Comparison of ENCODE assay signal across 8 cellular contexts in the genomic region with DNA sequence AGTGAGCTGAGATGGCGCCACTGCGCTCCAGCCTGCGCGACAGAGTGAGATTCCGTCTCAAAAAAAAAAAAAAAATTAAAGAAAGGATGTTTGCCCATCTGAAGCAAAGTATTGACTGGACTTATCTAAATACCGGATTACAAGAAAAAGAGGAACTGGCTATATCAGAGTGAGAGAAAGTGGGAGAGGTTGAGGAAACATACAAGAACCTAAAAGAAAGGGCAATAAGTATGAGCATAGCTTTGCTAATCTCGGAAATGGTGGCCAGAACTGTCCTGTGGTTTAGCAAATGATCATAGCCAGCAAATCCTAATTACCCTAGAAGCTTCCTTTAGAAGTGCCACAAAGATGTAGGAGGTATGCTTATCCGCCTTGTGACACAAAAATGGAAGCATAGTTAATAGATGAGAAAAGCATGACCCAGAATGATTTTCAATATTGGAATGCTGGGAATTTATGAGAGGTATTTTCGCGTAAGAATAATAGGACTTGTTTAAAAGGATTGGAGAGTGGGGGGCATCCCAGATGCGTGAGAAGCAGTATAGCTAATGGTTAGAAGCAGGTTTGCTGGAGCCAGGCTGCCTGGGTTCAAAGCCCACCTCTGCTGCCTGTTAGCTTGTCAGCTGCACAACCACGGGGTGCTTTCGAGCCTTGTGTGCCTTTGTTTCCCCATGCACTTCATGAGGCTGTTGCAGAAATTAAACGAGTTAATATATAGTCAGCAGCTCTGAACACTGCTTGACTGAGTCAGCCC. TPM values are rescaled to one million over a fixed set of nuclear protein-coding genes. Genes with fewer than 3 reads are reported as not detected.
DNase-seq lines count a peak whose midpoint lies in the region; ATAC-seq and TF ChIP-seq lines count a peak whose summit lies in the region.

No MANE protein-coding gene starts in this region.

- TF ChIP-seq EP300 in stomach (IDR thresholded peaks at IDR 0.05): no peak

- intact Hi-C loops in stomach (cut with DNase I; ENCODE audit: low total_unique reads): no loop called here

- no peaks in the 10 kb centered on the region for H3K27me3 Mint-ChIP-seq in activated CD8-positive, alpha-beta T cell treated with anti-CD3 and anti-CD28 coated beads, Interleukin-2, amount 10 ng/mL, durations not matched to agents 7 days and 5 days (ENCODE audit: low read depth)

- peaks cover 39 to 73% (median 62%) of the 10 kb centered on the region in 4 donors for H3K4me1 ChIP-seq in stomach

- WGBS in stomach, 5 donors: 65 to 70% (median 68%) methylated on average over 14 of the region's 14 CpGs

- H3K4me1 Mint-ChIP-seq in activated CD8-positive, alpha-beta T cell treated with anti-CD3 and anti-CD28 coated beads, Interleukin-2, amount 10 ng/mL, durations not matched to agents 7 days and 5 days (ENCODE audit: low read depth): peaks cover 35% of the 10 kb centered on the region

- no peaks in the 10 kb centered on the region for H3K9me3 Mint-ChIP-seq in activated CD8-positive, alpha-beta T cell treated with anti-CD3 and anti-CD28 coated beads, Interleukin-2, amount 10 ng/mL, durations not matched to agents 7 days and 5 days (ENCODE audit: insufficient read depth)

- peak overlapping the region; percentile 92 for H3K4me3 Mint-ChIP-seq in activated CD8-positive, alpha-beta T cell treated with anti-CD3 and anti-CD28 coated beads, Interleukin-2, amount 10 ng/mL, durations not matched to agents 7 days and 5 days

- TF ChIP-seq POLR2A in stomach (IDR thresholded peaks at IDR 0.05): no peak

- no peak for ATAC-seq in activated CD8-positive, alpha-beta T cell treated with anti-CD3 and anti-CD28 coated beads, Interleukin-2, amount 10 ng/mL, durations not matched to agents 7 days and 5 days

- TF ChIP-seq CTCF in AG09309 (IDR thresholded peaks at IDR 0.05; ENCODE audit: control insufficient read depth, insufficient read depth, low read depth, low read length, missing control alignments): no peak
- no peak for TF ChIP-seq CTCF in stomach (IDR thresholded peaks at IDR 0.05)

- peaks cover 28% of the 10 kb centered on the region for H3K36me3 Mint-ChIP-seq in activated CD8-positive, alpha-beta T cell treated with anti-CD3 and anti-CD28 coated beads, Interleukin-2, amount 10 ng/mL, durations not matched to agents 7 days and 5 days (ENCODE audit: low read depth)

- no peaks in the 10 kb centered on the region for H3K27me3 ChIP-seq in stomach

- H3K4me3 ChIP-seq in AG09309 (ENCODE audit: control insufficient read depth, low read depth, low read length): peak overlapping the region; percentile 96
- peak overlapping the region; percentile 96 for H3K4me3 ChIP-seq in iPS-18c (ENCODE audit: insufficient read depth, low read depth, low read length)
- peak overlapping the region; percentile 95 to 100 (median 98) for H3K4me3 ChIP-seq in stomach

- POLR2A ChIA-PET in activated CD8-positive, alpha-beta T cell treated with anti-CD3 and anti-CD28 coated beads, Interleukin-2, amount 10 ng/mL, durations not matched to agents 7 days and 5 days (lab: Charles Lee): interaction anchor here (0.5 to 2.7 kb wide), 4 partner anchors 33 to 66 kb away, joined by 3 to 26 read pairs (median 4); a partner anchor contains a TSS

- peak overlapping the region; percentile 91 to 99 (median 95) for H3K27ac ChIP-seq in stomach

- DNase-seq in AG09309 (ENCODE audit: low read depth) (peak; percentile 50), HT1080 (ENCODE audit: low read depth) (peak; percentile 63), stomach (no peak), GOT3 (lab: John Stamatoyannopoulos, UW) (no peak)
- DNase-seq in activated CD8-positive, alpha-beta T cell treated with anti-CD3 and anti-CD28 coated beads, Interleukin-2, amount 10 ng/mL, durations not matched to agents 7 days and 5 days: no peak
- no peak for DNase-seq in stimulated activated CD4-positive, alpha-beta T cell treated with anti-CD3 and anti-CD28 coated beads, Interleukin-4, amount 100 ng/mL, for 1 hour
- no peak for DNase-seq in stimulated activated CD4-positive, alpha-beta T cell treated with anti-CD3 and anti-CD28 coated beads, Interleukin-2, amount 100 ng/mL, for 24 hours

- H3K27ac Mint-ChIP-seq in activated CD8-positive, alpha-beta T cell treated with anti-CD3 and anti-CD28 coated beads, Interleukin-2, amount 10 ng/mL, durations not matched to agents 7 days and 5 days: peak overlapping the region; percentile 94

- H3K36me3 ChIP-seq in stomach: peaks cover 0 to 4% (median 0%) of the 10 kb centered on the region in 4 donors

- H3K9me3 ChIP-seq in iPS-18c (ENCODE audit: control insufficient read depth, insufficient read depth, low read length) (no peaks in the 10 kb centered on the region), stomach (no peaks in the 10 kb centered on the region)

- CTCF ChIA-PET in activated CD8-positive, alpha-beta T cell treated with anti-CD3 and anti-CD28 coated beads, Interleukin-2, amount 10 ng/mL, durations not matched to agents 7 days and 5 days (lab: Charles Lee): interaction anchor here (0.8 to 1.5 kb wide), 3 partner anchors 37 to 87 kb away, joined by 3 to 4 read pairs (median 3); no protein-coding TSS in a partner anchor

RNA-seq across cellular contexts. Expression of a gene that starts 1.2 kb away (rescaled TPM):
- 59.1 and 87.0 TPM in 2 replicates for total RNA-seq in HT1080 (2014; rRNA removed; shearing (Covaris generic))
- 82.0 and 89.5 TPM in 2 replicates for polyA plus RNA-seq in HT1080 (2015; cell fraction: cytosol; rRNA removed)
- 158 and 180 TPM in 2 replicates for polyA plus RNA-seq in HT1080 (2015; cell fraction: nucleus; rRNA removed)
- total RNA-seq in activated CD8-positive, alpha-beta T cell treated with anti-CD3 and anti-CD28 coated beads, Interleukin-2, amount 10 ng/mL, durations not matched to agents 7 days and 5 days: 10 to 100 TPM; 66.0 to 67.1 TPM
- total RNA-seq in stomach: 10 to 100 TPM in 4 of 5 donors, 1 to 10 TPM in 1; 8.8 to 61.7 (median 28.1) TPM
- 10 to 100 TPM; 13.3 to 17.4 (median 16.2) TPM for polyA plus RNA-seq in stomach

RNA-seq across cellular contexts. Expression of a gene that starts 38.6 kb away (rescaled TPM):
- total RNA-seq in HT1080 (2014; rRNA removed; shearing (Covaris generic)): not detected in 2 replicates
- not detected in 2 replicates for polyA plus RNA-seq in HT1080 (2015; cell fraction: cytosol; rRNA removed)
- not detected in 2 replicates for polyA plus RNA-seq in HT1080 (2015; cell fraction: nucleus; rRNA removed)
- not detected for total RNA-seq in activated CD8-positive, alpha-beta T cell treated with anti-CD3 and anti-CD28 coated beads, Interleukin-2, amount 10 ng/mL, durations not matched to agents 7 days and 5 days
- 1 to 10 TPM in 1 of 5 donors, not detected in 4; 2.9 TPM for total RNA-seq in stomach
- polyA plus RNA-seq in stomach: not detected

RNA-seq across cellular contexts. Expression of a gene that starts 55.6 kb away (rescaled TPM):
- total RNA-seq in HT1080 (2014; rRNA removed; shearing (Covaris generic)): 49.5 and 62.7 TPM in 2 replicates
- 40.0 and 48.9 TPM in 2 replicates for polyA plus RNA-seq in HT1080 (2015; cell fraction: cytosol; rRNA removed)
- 93.5 and 104 TPM in 2 replicates for polyA plus RNA-seq in HT1080 (2015; cell fraction: nucleus; rRNA removed)
- total RNA-seq in activated CD8-positive, alpha-beta T cell treated with anti-CD3 and anti-CD28 coated beads, Interleukin-2, amount 10 ng/mL, durations not matched to agents 7 days and 5 days: 100 to 1,000 TPM; 107 to 108 TPM
- total RNA-seq in stomach: 100 to 1,000 TPM in 2 of 5 donors, 10 to 100 TPM in 3; 33.6 to 269 (median 87.0) TPM
- 10 to 100 TPM; 11.8 to 15.3 (median 13.2) TPM for polyA plus RNA-seq in stomach

Comparison
In these comparisons a context has a peak if more than half of its experiments do, and no peak if none do; other contexts are left out.
1. DNase-seq: peak in AG09309 (single experiment) and HT1080 (single experiment); none in activated CD8-positive, alpha-beta T cell treated with anti-CD3 and anti-CD28 coated beads, Interleukin-2, amount 10 ng/mL, durations not matched to agents 7 days and 5 days (single experiment), stomach (single experiment), stimulated activated CD4-positive, alpha-beta T cell treated with anti-CD3 and anti-CD28 coated beads, Interleukin-4, amount 100 ng/mL, for 1 hour (single experiment), stimulated activated CD4-positive, alpha-beta T cell treated with anti-CD3 and anti-CD28 coated beads, Interleukin-2, amount 100 ng/mL, for 24 hours (0 of 2) and GOT3 (single experiment).
2. Peak in every context shown above with its lines, with median percentiles within 50 percentile points of each other: H3K4me3 ChIP-seq.